17 cellular contexts compared by ENCODE assay signal in genomic region chr5:98816574-98817222, GRCh38. TPM values are rescaled to one million over a fixed set of nuclear protein-coding genes. Genes with fewer than 3 reads are reported as not detected.
DNase-seq lines count a peak whose midpoint lies in the region; ATAC-seq, FAIRE-seq and TF ChIP-seq lines count a peak whose summit lies in the region.
"Had no signal": no experiment of that assay in that cellular context is flagged by ENCODE, and none has a peak within 500 bp of the region (broad histone marks: within the 10 kb centered on the region; RNA-seq: fewer than 3 reads in every experiment).

No MANE protein-coding gene starts in this region.

- no peak overlapping the region for H3K27ac ChIP-seq in astrocyte (ENCODE audit: low read depth, low read length)

- H3K4me1 ChIP-seq in astrocyte (ENCODE audit: insufficient read depth, low read length) (no peaks in the 10 kb centered on the region), mucosa of descending colon (ENCODE audit: low read depth) (no peaks in the 10 kb centered on the region)

- H3K9ac ChIP-seq in astrocyte (ENCODE audit: low read length) = no peak overlapping the region

- peak overlapping the region; percentile 10 for H3K27ac Mint-ChIP-seq in astrocyte (ENCODE audit: unreplicated experiment)
- H3K27ac Mint-ChIP-seq: activated CD4-positive, alpha-beta memory T cell treated with anti-CD3 and anti-CD28 coated beads for 36 hours; B cell; HFFc6; stimulated activated naive B cell treated with anti-CD40 and anti-IgM and Interleukin-4, amounts not matched to agents 10 μg/mL and 1 μg/mL and 100 μg/mL, for 72 hours had no signal

- no peak overlapping the region for H2AFZ ChIP-seq in astrocyte (ENCODE audit: low read depth, low read length)

- H3K4me1 Mint-ChIP-seq in astrocyte (ENCODE audit: low read depth, unreplicated experiment) = peaks cover 4% of the 10 kb centered on the region
- H3K4me1 Mint-ChIP-seq: B cell; stimulated activated naive B cell treated with anti-CD40 and anti-IgM and Interleukin-4, amounts not matched to agents 10 μg/mL and 1 μg/mL and 100 μg/mL, for 72 hours had no signal

- H3K27me3 ChIP-seq in astrocyte (ENCODE audit: insufficient read depth, low read length) = no peaks in the 10 kb centered on the region

- ATAC-seq in mucosa of descending colon (peak; percentile 86), GM18858 (IDR thresholded peaks at IDR 0.05; ENCODE audit: unreplicated experiment) (no peak)
- ATAC-seq: stimulated activated naive B cell treated with anti-CD40 and anti-IgM and Interleukin-4, amounts not matched to agents 10 μg/mL and 1 μg/mL and 100 μg/mL, for 72 hours had no signal

- DNase-seq in GM12891 (ENCODE audit: insufficient read length, low spot score) = no peak
- peak; percentile 15 for DNase-seq in NCI-H226
- DNase-seq in astrocyte (ENCODE audit: low read depth) = no peak
- peak; percentile 42 to 86 (median 57) for DNase-seq in mucosa of descending colon
- no peak for DNase-seq in stimulated activated CD8-positive, alpha-beta memory T cell treated with anti-CD3 and anti-CD28 coated beads, Interleukin-4, amount 100 ng/mL, for 48 hours
- no peak for DNase-seq in NCI-H1694 treated with DMSO at 0.1 percent for 48 hours (lab: John Stamatoyannopoulos, UW)
- DNase-seq: activated CD4-positive, alpha-beta memory T cell treated with anti-CD3 and anti-CD28 coated beads for 36 hours; activated T-cell treated with anti-CD3 and anti-CD28 coated beads, Interleukin-2, amount 50 U/mL, for 48 hours; amygdala; cortex of kidney; HFFc6; KG1; kidney; NCI-H1436; stimulated activated naive B cell treated with anti-CD40 and anti-IgM and Interleukin-4, amounts not matched to agents 10 μg/mL and 1 μg/mL and 100 μg/mL, for 72 hours had no signal

- no peaks in the 10 kb centered on the region for H4K20me1 ChIP-seq in astrocyte (ENCODE audit: insufficient read depth, low read length)

- H3K27me3 Mint-ChIP-seq in astrocyte (ENCODE audit: low read depth, unreplicated experiment) = no peaks in the 10 kb centered on the region
- H3K27me3 Mint-ChIP-seq: activated CD4-positive, alpha-beta memory T cell treated with anti-CD3 and anti-CD28 coated beads for 36 hours; B cell; stimulated activated naive B cell treated with anti-CD40 and anti-IgM and Interleukin-4, amounts not matched to agents 10 μg/mL and 1 μg/mL and 100 μg/mL, for 72 hours had no signal

- H3K79me2 ChIP-seq in astrocyte (ENCODE audit: insufficient read depth, low read length) = no peaks in the 10 kb centered on the region

- no peaks in the 10 kb centered on the region for H3K36me3 ChIP-seq in astrocyte (ENCODE audit: insufficient read depth, low read length)
- no peaks in the 10 kb centered on the region for H3K36me3 ChIP-seq in mucosa of descending colon (ENCODE audit: low read depth)

- H3K4me3 Mint-ChIP-seq in astrocyte (ENCODE audit: unreplicated experiment) = no peak overlapping the region
- H3K4me3 Mint-ChIP-seq: activated CD4-positive, alpha-beta memory T cell treated with anti-CD3 and anti-CD28 coated beads for 36 hours; B cell; HFFc6; stimulated activated naive B cell treated with anti-CD40 and anti-IgM and Interleukin-4, amounts not matched to agents 10 μg/mL and 1 μg/mL and 100 μg/mL, for 72 hours had no signal

- peak; percentile 40 for FAIRE-seq in GM12891 (lab: Jason Lieb, UNC)
- no peak for FAIRE-seq in astrocyte (lab: Jason Lieb, UNC)
- FAIRE-seq: kidney had no signal

- H3K36me3 Mint-ChIP-seq in astrocyte (ENCODE audit: low read depth, unreplicated experiment) = peaks cover 6% of the 10 kb centered on the region

- intact Hi-C loops in mucosa of descending colon (cut with DNase I, micrococcal nuclease) = no loop called here

- H3K4me3 ChIP-seq in astrocyte (ENCODE audit: insufficient read depth, low read depth, low read length) (no peak overlapping the region), mucosa of descending colon (no peak overlapping the region)

- TF ChIP-seq CTCF in astrocyte (IDR thresholded peaks at IDR 0.05; ENCODE audit: insufficient read depth, low read depth, low read length) (no peak), mucosa of descending colon (IDR thresholded peaks at IDR 0.05) (no peak)

- peaks cover 7% of the 10 kb centered on the region for H3K9me3 Mint-ChIP-seq in astrocyte (ENCODE audit: unreplicated experiment)

- H3K9me3 ChIP-seq in astrocyte (ENCODE audit: insufficient read depth, low read depth, low read length) = no peaks in the 10 kb centered on the region
- peaks cover 6% of the 10 kb centered on the region for H3K9me3 ChIP-seq in mucosa of descending colon

- TF ChIP-seq POLR2A in GM12891 (IDR thresholded peaks at IDR 0.05; ENCODE audit: low read depth, low read length) = no peak

- H3K4me2 ChIP-seq in astrocyte (ENCODE audit: low read length) = no peak overlapping the region

TF ChIP-seq in GM12891, 5 proteins besides CTCF, POLR2A, EP300 and RAD21:
- TF ChIP-seq POLR2AphosphoS5 (IDR thresholded peaks at IDR 0.05; ENCODE audit: low read depth, low read length) (no peak), TAF1 (IDR thresholded peaks at IDR 0.05; ENCODE audit: low read depth, low read length) (no peak), SPI1 (IDR thresholded peaks at IDR 0.05; ENCODE audit: low read depth, low read length) (no peak), PAX5 (IDR thresholded peaks at IDR 0.05; ENCODE audit: insufficient read depth, low read length, severe bottlenecking) (no peak), POU2F2 (IDR thresholded peaks at IDR 0.05; ENCODE audit: low read depth, low read length) (no peak)

RNA-seq across cellular contexts. Expression of gene RGMB, which starts 43.2 kb away (rescaled TPM):
- polyA plus RNA-seq in GM12891 (2012; ENCODE audit: low read depth, missing spikeins) = 1.4 TPM
- 42.8 and 48.7 TPM in 2 replicates for total RNA-seq in astrocyte
- 10 to 100 TPM; 38.2 to 76.6 (median 60.7) TPM for total RNA-seq in mucosa of descending colon

Comparison
In these comparisons a context has a peak if more than half of its experiments do, and no peak if none do; other contexts are left out.
1. DNase-seq: peak in NCI-H226 (single experiment) and mucosa of descending colon (3 of 3); none in GM12891 (single experiment), astrocyte (single experiment), stimulated activated CD8-positive, alpha-beta memory T cell treated with anti-CD3 and anti-CD28 coated beads, Interleukin-4, amount 100 ng/mL, for 48 hours (single experiment) and NCI-H1694 treated with DMSO at 0.1 percent for 48 hours (single experiment).